15 cellular contexts compared by ENCODE assay signal in genomic region chr17:5522476-5522875, GRCh38.
"Had no signal": no experiment of that assay in that cellular context is flagged by ENCODE, and none has a peak within 500 bp of the region (broad histone marks: within the 10 kb centered on the region; RNA-seq: fewer than 3 reads in every experiment).

No MANE protein-coding gene starts in this region.

- H3K27me3 Mint-ChIP-seq: activated naive CD4-positive, alpha-beta T cell treated with anti-CD3 and anti-CD28 coated beads, Interleukin-2, amount 10 ng/mL, durations not matched to agents 7 days and 5 days; dendritic cell treated with granulocyte-macrophage colony-stimulating factor and Interleukin-4, amounts not matched to agents 40 ng/mL and 50 ng/mL, for 4 days had no signal

- H3K4me1 ChIP-seq: lower lobe of right lung, suprapubic skin had no signal

- H3K4me3 Mint-ChIP-seq: activated naive CD4-positive, alpha-beta T cell treated with anti-CD3 and anti-CD28 coated beads, Interleukin-2, amount 10 ng/mL, durations not matched to agents 7 days and 5 days; dendritic cell treated with granulocyte-macrophage colony-stimulating factor and Interleukin-4, amounts not matched to agents 40 ng/mL and 50 ng/mL, for 4 days; immature natural killer cell; natural killer cell; type B pancreatic cell had no signal

- ATAC-seq: esophagus mucosa; lower lobe of right lung; natural killer cell; stimulated activated naive CD8-positive, alpha-beta T cell treated with anti-CD3 and anti-CD28 coated beads, Interleukin-15, Interleukin-2, amounts not matched to agents 100 U/mL and 50 U/mL, for 24 hours had no signal

- H3K27me3 ChIP-seq: suprapubic skin had no signal

- H3K9me3 ChIP-seq: lower lobe of right lung, suprapubic skin had no signal

- H3K27ac Mint-ChIP-seq: activated naive CD4-positive, alpha-beta T cell treated with anti-CD3 and anti-CD28 coated beads, Interleukin-2, amount 10 ng/mL, durations not matched to agents 7 days and 5 days; dendritic cell treated with granulocyte-macrophage colony-stimulating factor and Interleukin-4, amounts not matched to agents 40 ng/mL and 50 ng/mL, for 4 days; type B pancreatic cell had no signal

- H3K27ac ChIP-seq: lower lobe of right lung, suprapubic skin had no signal

- H3K36me3 Mint-ChIP-seq: type B pancreatic cell had no signal

- H3K4me3 ChIP-seq: lower lobe of right lung, suprapubic skin had no signal

- DNase-seq: activated CD4-positive, alpha-beta T cell treated with anti-CD3 and anti-CD28 coated beads for 1 hour; activated CD4-positive, alpha-beta T cell treated with anti-CD3 and anti-CD28 coated beads, Interleukin-2, amount 50 U/mL, for 48 hours; activated CD8-positive, alpha-beta memory T cell treated with anti-CD3 and anti-CD28 coated beads, Interleukin-2, amount 50 U/mL, for 48 hours; activated naive CD4-positive, alpha-beta T cell treated with anti-CD3 and anti-CD28 coated beads, Interleukin-2, amount 10 ng/mL, durations not matched to agents 7 days and 5 days; central memory CD4-positive, alpha-beta T cell; immature natural killer cell; lower lobe of right lung; natural killer cell; stimulated activated CD4-positive, alpha-beta T cell treated with anti-CD3 and anti-CD28 coated beads, Interleukin-2, amount 100 ng/mL, for 48 hours; stimulated activated naive CD8-positive, alpha-beta T cell treated with anti-CD3 and anti-CD28 coated beads, Interleukin-15, Interleukin-2, amounts not matched to agents 100 U/mL and 50 U/mL, for 24 hours; SW 1271 had no signal

- H3K4me1 Mint-ChIP-seq: activated naive CD4-positive, alpha-beta T cell treated with anti-CD3 and anti-CD28 coated beads, Interleukin-2, amount 10 ng/mL, durations not matched to agents 7 days and 5 days; immature natural killer cell had no signal

- H3K9me3 Mint-ChIP-seq: activated naive CD4-positive, alpha-beta T cell treated with anti-CD3 and anti-CD28 coated beads, Interleukin-2, amount 10 ng/mL, durations not matched to agents 7 days and 5 days; dendritic cell treated with granulocyte-macrophage colony-stimulating factor and Interleukin-4, amounts not matched to agents 40 ng/mL and 50 ng/mL, for 4 days; immature natural killer cell; natural killer cell; type B pancreatic cell had no signal
